In the genomic region with DNA sequence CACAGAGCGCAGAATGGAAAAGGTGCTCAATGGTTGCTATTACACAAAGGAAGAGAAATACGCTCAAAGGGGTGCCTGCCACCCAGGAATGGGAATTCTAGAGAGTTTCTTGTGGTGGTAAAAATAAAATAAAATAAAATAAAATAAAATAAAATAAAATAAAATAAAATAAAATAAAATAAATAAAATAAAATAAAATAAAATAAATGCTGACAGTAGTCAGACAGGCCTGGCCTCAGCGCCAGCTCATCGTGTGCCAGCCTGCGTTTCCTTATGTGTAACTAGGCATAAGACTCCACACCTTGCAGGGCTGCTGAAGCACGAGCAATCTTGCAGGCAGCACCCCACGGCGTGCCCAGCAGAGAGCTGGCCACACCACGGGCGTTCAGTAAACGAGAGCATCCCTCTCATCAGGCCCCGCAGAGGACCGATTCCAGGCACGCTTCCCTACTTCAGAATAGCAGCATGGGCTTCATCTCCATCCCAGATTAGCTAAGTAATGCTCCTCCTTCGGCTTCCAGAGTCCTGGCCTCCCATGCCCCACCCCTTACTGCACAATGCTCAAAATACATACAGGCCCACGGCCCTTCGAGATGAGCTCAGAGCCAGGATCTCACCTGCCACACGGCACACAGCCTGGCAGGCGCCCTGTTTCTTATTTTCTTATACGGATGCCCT, we compare ENCODE assay signal across 17 cellular contexts. TPM values are rescaled to one million over a fixed set of nuclear protein-coding genes. Genes with fewer than 3 reads are reported as not detected.
A peak's percentile ranks its signal among the peaks of the same experiment; 100 is the strongest.
DNase-seq lines count a peak whose midpoint lies in the region; ATAC-seq and TF ChIP-seq lines count a peak whose summit lies in the region.
"Had no signal": no experiment of that assay in that cellular context is flagged by ENCODE, and none has a peak within 500 bp of the region (broad histone marks: within the 10 kb centered on the region; RNA-seq: fewer than 3 reads in every experiment).

No MANE protein-coding gene starts in this region.

- peak in 3 of 4 donors; percentile 6 to 30 (median 18) for ATAC-seq in psoas muscle
- no peak for ATAC-seq in HG02610 (IDR thresholded peaks at IDR 0.05; ENCODE audit: unreplicated experiment)
- ATAC-seq: HepG2; naive thymus-derived CD8-positive, alpha-beta T cell had no signal

- H3K36me3 ChIP-seq in psoas muscle (ENCODE audit: insufficient read depth in 1 of 2, low read depth in 1 of 2) = peaks cover 0 to under 1% of the 10 kb centered on the region in 2 donors

- POLR2A ChIA-PET in RWPE1 (lab: Yijun Ruan, JAX; ENCODE audit: low non-redundant PET) = interaction anchor here (0.5 kb wide), 1 partner anchor 89 kb away, joined by 3 read pairs; no protein-coding TSS in a partner anchor
- POLR2A ChIA-PET in GM10248 (lab: Yijun Ruan, JAX) = no interaction called here

- intact Hi-C loops in psoas muscle (cut with DNase I) = no loop called here

- H3K27me3 ChIP-seq in psoas muscle (ENCODE audit: insufficient read depth in 3 of 3, low read length in 2 of 3) = no peaks in the 10 kb centered on the region
- H3K27me3 ChIP-seq: spleen had no signal

- peaks cover 85% of the 10 kb centered on the region for H3K4me1 ChIP-seq in psoas muscle

- H3K4me3 ChIP-seq in psoas muscle = peak overlapping the region; percentile 95
- H3K4me3 ChIP-seq: spleen had no signal

- CTCF ChIA-PET in RWPE1 (lab: Yijun Ruan, JAX) = interaction anchor here (0.9 kb wide), 2 partner anchors 26 to 36 kb away, joined by 3 to 7 read pairs; partner anchors contain the start of gene KPTN
- CTCF ChIA-PET in GM10248 (lab: Yijun Ruan, JAX) = interaction anchor here (1.0 to 3.2 kb wide), 3 partner anchors 11 to 72 kb away, joined by 3 to 17 read pairs (median 14); partner anchors contain the start of gene KPTN

- H3K27ac ChIP-seq in C4-2B (peak overlapping the region; percentile 96), RWPE1 (peak overlapping the region; percentile 96), epithelial cell of prostate (peak overlapping the region; percentile 84), psoas muscle (peak overlapping the region; percentile 99)

- WGBS in psoas muscle, 3 donors = 42 to 53% (median 43%) methylated on average over 20 of the region's 20 CpGs

- no peaks in the 10 kb centered on the region for H3K9me3 ChIP-seq in psoas muscle
- H3K9me3 ChIP-seq: spleen had no signal

- TF ChIP-seq CTCF in C4-2B (conservative IDR thresholded peaks at IDR 0.05) (no peak), RWPE1 (conservative IDR thresholded peaks at IDR 0.05; ENCODE audit: low read depth) (no peak), psoas muscle (IDR thresholded peaks at IDR 0.05) (no peak), GM10248 (IDR thresholded peaks at IDR 0.05; ENCODE audit: control extremely low read depth, extremely low read depth, low read depth, missing control alignments) (no peak)

- DNase-seq in RWPE1 (ENCODE audit: low spot score) (no peak), epithelial cell of prostate (ENCODE audit: low read depth, low spot score) (no peak), psoas muscle (no peak), GM10248 (ENCODE audit: extremely low spot score) (no peak), NCI-H510A (lab: John Stamatoyannopoulos, UW) (no peak)
- no peak for DNase-seq in activated CD8-positive, alpha-beta memory T cell treated with anti-CD3 and anti-CD28 coated beads for 24 hours
- DNase-seq: activated T-cell treated with anti-CD3 and anti-CD28 coated beads for 4 hours; AML-193; DMS79 treated with DMSO at 0.1 percent for 48 hours; endodermal cell; naive thymus-derived CD8-positive, alpha-beta T cell; NCI-H1048; NCI-H345; spleen had no signal

RNA-seq across cellular contexts. Expression of gene NAPA, which starts 5.6 kb away (rescaled TPM):
- 100 to 1,000 TPM; 124 to 182 (median 159) TPM for total RNA-seq in psoas muscle
- polyA plus RNA-seq in psoas muscle = 100 to 1,000 TPM; 103 to 123 (median 109) TPM

RNA-seq across cellular contexts. Expression of gene KPTN, which starts 25.3 kb away (rescaled TPM):
- total RNA-seq in psoas muscle = 10 to 100 TPM in 1 of 4 donors, 1 to 10 TPM in 3; 5.9 to 11.2 (median 8.1) TPM
- 10 to 100 TPM in 1 of 3 donors, 1 to 10 TPM in 2; 3.8 to 21.5 (median 9.7) TPM for polyA plus RNA-seq in psoas muscle

RNA-seq across cellular contexts. Expression of gene SLC8A2, which starts 37.6 kb away (rescaled TPM):
- total RNA-seq in psoas muscle = under 1 TPM; 0.13 to 0.54 (median 0.25) TPM
- polyA plus RNA-seq in psoas muscle = under 1 TPM in 2 of 3 donors, not detected in 1; 0.12 to 0.18 TPM
- total RNA-seq: spleen had no signal
- polyA plus RNA-seq: HepG2 had no signal
